ENCODE assay signal across 9 cellular contexts in the genomic region with DNA sequence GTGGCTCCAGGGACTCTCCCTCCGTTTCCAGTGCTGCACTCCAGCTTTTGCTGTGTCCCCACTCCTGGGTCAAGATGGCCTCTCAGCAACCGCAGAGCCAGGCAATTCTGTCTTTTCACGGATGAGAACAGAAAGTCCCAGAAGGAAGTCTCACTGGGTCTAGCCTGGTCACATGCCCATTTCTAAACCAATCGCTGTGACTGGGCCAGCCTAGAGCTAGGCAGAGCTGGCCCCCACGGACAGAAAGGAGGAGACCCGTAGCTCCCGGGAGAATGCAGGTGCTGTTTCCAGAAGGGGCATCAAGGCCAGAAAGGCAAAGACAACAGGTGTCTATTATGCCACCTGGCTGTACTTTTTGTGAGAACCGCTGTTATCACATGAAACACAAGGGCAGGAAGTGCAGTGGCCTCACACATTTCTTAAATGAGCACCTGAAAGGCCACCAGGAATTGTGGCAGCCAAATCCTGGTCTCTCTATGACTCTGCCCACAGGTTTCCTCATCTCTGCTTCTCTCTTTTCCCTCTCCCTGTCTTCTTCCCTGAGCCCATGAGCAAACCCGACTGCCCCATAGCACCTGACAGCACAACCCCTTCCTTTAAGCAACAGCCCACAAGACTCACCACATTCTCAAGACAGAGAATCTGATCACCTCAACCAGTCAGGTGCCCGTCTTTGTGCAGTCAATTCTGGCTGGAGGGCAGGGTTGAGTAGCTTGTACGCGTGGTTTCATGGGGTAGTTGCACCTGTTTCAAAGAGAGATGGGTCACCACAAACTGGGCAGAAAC.
DNase-seq lines count a peak whose midpoint lies in the region; ATAC-seq and TF ChIP-seq lines count a peak whose summit lies in the region.
"Had no signal": no experiment of that assay in that cellular context is flagged by ENCODE, and none has a peak within 500 bp of the region (broad histone marks: within the 10 kb centered on the region; RNA-seq: fewer than 3 reads in every experiment).

No MANE protein-coding gene starts in this region.

- H3K9me2 ChIP-seq in DOHH2 (replicated peaks; ENCODE audit: control insufficient read depth, low read length), result no peaks in the 10 kb centered on the region

- no peaks in the 10 kb centered on the region for H3K36me3 ChIP-seq in DOHH2 (ENCODE audit: control insufficient read depth, low read length)
- H3K36me3 ChIP-seq: heart right ventricle had no signal

- H3K27me3 ChIP-seq in DOHH2 (ENCODE audit: control insufficient read depth, low read length), result no peaks in the 10 kb centered on the region
- H3K27me3 ChIP-seq: heart right ventricle had no signal

- H3K36me3 Mint-ChIP-seq in dendritic cell treated with granulocyte-macrophage colony-stimulating factor and Interleukin-4, amounts not matched to agents 40 ng/mL and 50 ng/mL, for 4 days (ENCODE audit: low read depth), result no peaks in the 10 kb centered on the region

- no peak overlapping the region for H3K27ac ChIP-seq in DOHH2 (ENCODE audit: low read depth, low read length)

- H3K4me1 ChIP-seq in DOHH2 (ENCODE audit: control insufficient read depth, low read length), result peaks cover 28% of the 10 kb centered on the region

- peaks cover 3% of the 10 kb centered on the region; the same call in 1 of the 2 replicates for H3F3A ChIP-seq in DOHH2 (ENCODE audit: control insufficient read depth, insufficient read depth)

- peak overlapping the region; percentile 71 for H3K27ac Mint-ChIP-seq in dendritic cell treated with granulocyte-macrophage colony-stimulating factor and Interleukin-4, amounts not matched to agents 40 ng/mL and 50 ng/mL, for 4 days

- no peaks in the 10 kb centered on the region for H3K9me3 Mint-ChIP-seq in dendritic cell treated with granulocyte-macrophage colony-stimulating factor and Interleukin-4, amounts not matched to agents 40 ng/mL and 50 ng/mL, for 4 days

- peaks cover 29% of the 10 kb centered on the region for H3K4me1 Mint-ChIP-seq in dendritic cell treated with granulocyte-macrophage colony-stimulating factor and Interleukin-4, amounts not matched to agents 40 ng/mL and 50 ng/mL, for 4 days (ENCODE audit: low read depth)

- H4K20me1 ChIP-seq in DOHH2 (ENCODE audit: control insufficient read depth, insufficient read depth, low read depth, low read length), result no peaks in the 10 kb centered on the region

- intact Hi-C loops in dendritic cell treated with granulocyte-macrophage colony-stimulating factor and Interleukin-4, amounts not matched to agents 40 ng/mL and 50 ng/mL, for 4 days (cut with micrococcal nuclease), result no loop called here

- ATAC-seq in GM19397 (IDR thresholded peaks at IDR 0.05; ENCODE audit: unreplicated experiment), result peak; percentile 82
- peak; percentile 80 for ATAC-seq in HG03280 (IDR thresholded peaks at IDR 0.05; ENCODE audit: unreplicated experiment)
- no peak for ATAC-seq in GM19023 (IDR thresholded peaks at IDR 0.05; ENCODE audit: unreplicated experiment)
- ATAC-seq in GM18858 (IDR thresholded peaks at IDR 0.05; ENCODE audit: unreplicated experiment), result no peak

- peak overlapping the region; percentile 44 for H3K4me3 ChIP-seq in DOHH2 (ENCODE audit: low read length)
- H3K4me3 ChIP-seq: heart right ventricle had no signal

- peak overlapping the region; percentile 64 for H3K4me2 ChIP-seq in DOHH2 (ENCODE audit: low read length)

- TF ChIP-seq CTCF in DOHH2 (IDR thresholded peaks at IDR 0.05; ENCODE audit: low read depth, low read length, poor library complexity, severe bottlenecking), result no peak

- no peaks in the 10 kb centered on the region for H3K79me2 ChIP-seq in DOHH2 (ENCODE audit: control insufficient read depth, low read length)

- H3K27me3 Mint-ChIP-seq in dendritic cell treated with granulocyte-macrophage colony-stimulating factor and Interleukin-4, amounts not matched to agents 40 ng/mL and 50 ng/mL, for 4 days, result peaks cover 3% of the 10 kb centered on the region

- H3K4me3 Mint-ChIP-seq in dendritic cell treated with granulocyte-macrophage colony-stimulating factor and Interleukin-4, amounts not matched to agents 40 ng/mL and 50 ng/mL, for 4 days, result peak overlapping the region; percentile 14

- H3K9me3 ChIP-seq in DOHH2 (ENCODE audit: control insufficient read depth, insufficient read depth, low read length), result no peaks in the 10 kb centered on the region
- H3K9me3 ChIP-seq: heart right ventricle had no signal

- no peak for DNase-seq in NCI-H510A (lab: John Stamatoyannopoulos, UW)
- DNase-seq in cerebellar cortex (ENCODE audit: low spot score), result no peak
- DNase-seq: heart right ventricle had no signal

Comparison
In these comparisons a context has a peak if more than half of its experiments do, and no peak if none do; other contexts are left out.
1. ATAC-seq: peak in GM19397 (single experiment) and HG03280 (single experiment); none in GM19023 (single experiment) and GM18858 (single experiment).